13 cellular contexts compared by ENCODE assay signal in genomic region chr16:4386452-4386813, GRCh38. TPM values are rescaled to one million over a fixed set of nuclear protein-coding genes. Genes with fewer than 3 reads are reported as not detected.
DNase-seq lines count a peak whose midpoint lies in the region; ATAC-seq and TF ChIP-seq lines count a peak whose summit lies in the region.
"Had no signal": no experiment of that assay in that cellular context is flagged by ENCODE, and none has a peak within 500 bp of the region (broad histone marks: within the 10 kb centered on the region; RNA-seq: fewer than 3 reads in every experiment).

No MANE protein-coding gene starts in this region.

- H3K14ac ChIP-seq in IMR-90 (replicated peaks; ENCODE audit: low read depth, low read length) (no peak overlapping the region; the same call in 1 of the 2 replicates), neuronal stem cell (ENCODE audit: low read length) (no peak overlapping the region)

- H3K4me2 ChIP-seq in IMR-90 (ENCODE audit: low read depth, low read length) (no peak overlapping the region), neuronal stem cell (ENCODE audit: insufficient read depth, low read length, poor library complexity, severe bottlenecking) (no peak overlapping the region)

- POLR2A ChIA-PET in IMR-90 (lab: Charles Lee; ENCODE audit: unreplicated experiment), result interaction anchor here (1.4 kb wide), 1 partner anchor 9 kb away, joined by 4 read pairs; no protein-coding TSS in a partner anchor

- TF ChIP-seq POLR2A in IMR-90 (IDR thresholded peaks at IDR 0.05; ENCODE audit: low read depth, low read length), result no peak; the same call in 1 of the 2 replicates

- H4K5ac ChIP-seq in IMR-90 (ENCODE audit: low read depth, low read length), result no peak overlapping the region

- H3K4ac ChIP-seq in IMR-90 (ENCODE audit: low read depth, low read length) (peak overlapping the region; percentile 59), neuronal stem cell (ENCODE audit: low read length) (no peak overlapping the region)

- H3K4me1 ChIP-seq in IMR-90 (ENCODE audit: control insufficient read depth, insufficient read depth, low read length) (peaks cover 33% of the 10 kb centered on the region), neuronal stem cell (ENCODE audit: control insufficient read depth in 2 of 2, insufficient read depth in 1 of 2, low read depth in 1 of 2, low read length in 2 of 2) (peaks cover 31 to 32% of the 10 kb centered on the region in 2 donors)

- no peak overlapping the region for H3K56ac ChIP-seq in IMR-90 (ENCODE audit: extremely low read depth, insufficient read depth, low read length)

- H3K18ac ChIP-seq in IMR-90 (ENCODE audit: low read depth, low read length) (no peak overlapping the region), neuronal stem cell (ENCODE audit: low read length) (no peak overlapping the region)

- H2BK5ac ChIP-seq in IMR-90 (ENCODE audit: low read depth, low read length, poor library complexity, severe bottlenecking) (peak overlapping the region; percentile 15), neuronal stem cell (ENCODE audit: low read length) (peak overlapping the region; percentile 66)

- peak overlapping the region; percentile 5 for H2AFZ ChIP-seq in IMR-90 (replicated peaks; ENCODE audit: low read length, poor library complexity)
- H2AFZ ChIP-seq in neuronal stem cell (ENCODE audit: low read length), result no peak overlapping the region

- H3K9me1 ChIP-seq in IMR-90 (ENCODE audit: insufficient read depth, low read length), result peaks cover 21% of the 10 kb centered on the region

- H2BK120ac ChIP-seq in IMR-90 (ENCODE audit: low read depth, low read length) (peak overlapping the region; percentile 49; the same call in 1 of the 2 replicates), neuronal stem cell (ENCODE audit: low read depth, low read length) (peak overlapping the region; percentile 47)

- no peak overlapping the region; the same call in 1 of the 2 replicates for H2BK20ac ChIP-seq in IMR-90 (ENCODE audit: low read depth, low read length)

- peaks cover 58% of the 10 kb centered on the region for H4K20me1 ChIP-seq in IMR-90 (ENCODE audit: insufficient read depth, low read length)

- peak overlapping the region; percentile 66; the same call in 1 of the 2 replicates for H4K91ac ChIP-seq in IMR-90 (ENCODE audit: insufficient read depth, low read depth, low read length)
- no peak overlapping the region for H4K91ac ChIP-seq in neuronal stem cell (ENCODE audit: low read depth, low read length, poor library complexity)

- dilution Hi-C loops in IMR-90 (cut with HindIII; ENCODE audit: low sequenced_read_pairs, unreplicated experiment), result no loop called here

- peaks cover 29% of the 10 kb centered on the region for H3K36me3 ChIP-seq in IMR-90 (ENCODE audit: control insufficient read depth, insufficient read depth, low read length)
- peaks cover 5 to 16% of the 10 kb centered on the region in 2 donors for H3K36me3 ChIP-seq in neuronal stem cell (replicated peaks in 1 of 2; ENCODE audit: control insufficient read depth in 2 of 2, insufficient read depth in 2 of 2, low read length in 2 of 2)

- CTCF ChIA-PET in IMR-90 (lab: Yijun Ruan, JAX), result interaction anchor here (2.4 kb wide), 1 partner anchor 16 kb away, joined by 7 read pairs; no protein-coding TSS in a partner anchor

- H2BK12ac ChIP-seq in neuronal stem cell (ENCODE audit: low read length), result no peak overlapping the region

- no CpG with 5 or more reads among the region's 8 CpGs for WGBS in IMR-90 (ENCODE audit: extremely low coverage in 2 of 2, insufficient read length in 1 of 2), 2 experiments
- WGBS in neuronal stem cell (ENCODE audit: extremely low coverage in 2 of 2, insufficient read length in 2 of 2, insufficient replicate concordance in 1 of 2), 2 donors, result no CpG with 5 or more reads among the region's 8 CpGs

- ATAC-seq in IMR-90 (ENCODE audit: low read depth), result peak; percentile 33
- ATAC-seq in HG03135 (IDR thresholded peaks at IDR 0.05; ENCODE audit: unreplicated experiment), result no peak
- ATAC-seq in GM21737 (IDR thresholded peaks at IDR 0.05; ENCODE audit: unreplicated experiment), result no peak
- ATAC-seq: effector memory CD8-positive, alpha-beta T cell had no signal

- peak overlapping the region; percentile 86 for H2AK9ac ChIP-seq in IMR-90 (replicated peaks; ENCODE audit: low read depth, low read length, poor library complexity)

- H3K9me3 ChIP-seq in IMR-90 (ENCODE audit: control insufficient read depth, insufficient read depth, low read length) (no peaks in the 10 kb centered on the region), neuronal stem cell (replicated peaks in 1 of 2; ENCODE audit: control insufficient read depth in 2 of 2, insufficient read depth in 1 of 2, low read depth in 1 of 2, low read length in 2 of 2) (no peaks in the 10 kb centered on the region)
- H3K9me3 ChIP-seq: adrenal gland had no signal

- peak; percentile 50 for DNase-seq in A172 (ENCODE audit: low spot score)
- no peak for DNase-seq in IMR-90
- DNase-seq in fibroblast of gingiva (ENCODE audit: low read depth), result peak; percentile 59
- no peak for DNase-seq in neuronal stem cell (ENCODE audit: low spot score)
- DNase-seq in SHP77 (lab: John Stamatoyannopoulos, UW), result no peak
- DNase-seq in Ammon's horn (ENCODE audit: low spot score), result no peak
- DNase-seq: AML-193; effector memory CD8-positive, alpha-beta T cell; hypothalamus; RPMI8226 had no signal

- H3K27me3 ChIP-seq in IMR-90 (ENCODE audit: control insufficient read depth, insufficient read depth, low read length), result no peaks in the 10 kb centered on the region
- H3K27me3 ChIP-seq in neuronal stem cell (ENCODE audit: control insufficient read depth in 3 of 3, insufficient read depth in 3 of 3, low read depth in 1 of 3, low read length in 3 of 3), result no peaks in the 10 kb centered on the region
- H3K27me3 ChIP-seq: adrenal gland had no signal

- TF ChIP-seq CTCF in IMR-90 (conservative IDR thresholded peaks at IDR 0.05; ENCODE audit: low read depth, low read length), result no peak

- H3K79me1 ChIP-seq in IMR-90 (ENCODE audit: low read depth in 1 of 2, low read length in 2 of 2) (peaks cover 0 to 79% of the 10 kb centered on the region in 2 experiments; a peak in 2 of 4 replicates), neuronal stem cell (ENCODE audit: low read depth, low read length) (peaks cover 14% of the 10 kb centered on the region)

- BruUV-seq in IMR-90 (replicated peaks; lab: Mats Ljungman, UMichigan), result no TSS peak

- H2AK5ac ChIP-seq in IMR-90 (ENCODE audit: low read depth, low read length), result peak overlapping the region; percentile 90
- H2AK5ac ChIP-seq in neuronal stem cell (ENCODE audit: low read depth, low read length), result peak overlapping the region; percentile 41

- intact Hi-C loops in IMR-90 (cut with micrococcal nuclease), result no loop called here

- 0 out of 4 replicates have a peak overlapping the region, but pooled peaks of 1 of the 2 experiments have one; percentile 9 for H4K8ac ChIP-seq in IMR-90 (ENCODE audit: low read depth in 2 of 2, low read length in 2 of 2)
- H4K8ac ChIP-seq in neuronal stem cell (ENCODE audit: low read depth, low read length), result no peak overlapping the region

- H3K9ac ChIP-seq in IMR-90 (ENCODE audit: low read depth, low read length) (no peak overlapping the region), neuronal stem cell (ENCODE audit: low read depth, low read length, poor library complexity) (no peak overlapping the region)

- H3K23ac ChIP-seq in IMR-90 (ENCODE audit: low read depth, low read length) (no peak overlapping the region), neuronal stem cell (ENCODE audit: low read depth, low read length, poor library complexity) (peak overlapping the region; percentile 65)

- no peak overlapping the region for H2BK15ac ChIP-seq in IMR-90 (ENCODE audit: low read depth, low read length)
- peak overlapping the region; percentile 58 for H2BK15ac ChIP-seq in neuronal stem cell (ENCODE audit: low read length)

- H3K4me3 ChIP-seq in IMR-90 (ENCODE audit: insufficient read depth, low read depth, low read length) (no peak overlapping the region), neuronal stem cell (ENCODE audit: low read length in 2 of 2) (no peak overlapping the region)
- H3K4me3 ChIP-seq: adrenal gland had no signal

- H3K27ac ChIP-seq in IMR-90 (ENCODE audit: insufficient read depth, low read length) (peak overlapping the region; percentile 30; the same call in 1 of the 2 replicates), neuronal stem cell (replicated peaks; ENCODE audit: low read length) (no peak overlapping the region)

- in situ Hi-C loops in IMR-90 (cut with MboI; ENCODE audit: low sequenced_read_pairs), result no loop called here

- no peak for TF ChIP-seq RAD21 in IMR-90 (IDR thresholded peaks at IDR 0.05; ENCODE audit: low read length)

RNA-seq across cellular contexts. Expression of gene VASN, which starts 14.8 kb away (rescaled TPM):
- 87.4 and 100 TPM in 2 replicates for total RNA-seq in A172 (2014; rRNA removed; shearing (Covaris generic))
- total RNA-seq in IMR-90 (2012; rRNA removed), result 9.3 and 10.3 TPM in 2 replicates
- polyA plus RNA-seq in IMR-90 (2012; rRNA removed), result 83.8 and 87.2 TPM in 2 replicates
- polyA plus RNA-seq in IMR-90 (2012; cell fraction: cytosol; rRNA removed), result 83.6 and 183 TPM in 2 replicates
- 42.8 and 134 TPM in 2 replicates for polyA plus RNA-seq in IMR-90 (2012; cell fraction: nucleus; rRNA removed; ENCODE audit: low replicate concordance)
- 7.8 TPM for polyA plus RNA-seq in neuronal stem cell (2013, experiment 1 of 2)
- polyA plus RNA-seq in neuronal stem cell (2013, experiment 2 of 2), result 7.6 TPM

RNA-seq across cellular contexts. Expression of gene CORO7, which starts 30.0 kb away (rescaled TPM):
- 16.5 and 21.0 TPM in 2 replicates for total RNA-seq in A172 (2014; rRNA removed; shearing (Covaris generic))
- total RNA-seq in IMR-90 (2012; rRNA removed), result 6.3 and 7.8 TPM in 2 replicates
- polyA plus RNA-seq in IMR-90 (2012; rRNA removed), result 23.6 and 26.7 TPM in 2 replicates
- polyA plus RNA-seq in IMR-90 (2012; cell fraction: cytosol; rRNA removed), result 4.2 and 9.3 TPM in 2 replicates
- 135 and 301 TPM in 2 replicates for polyA plus RNA-seq in IMR-90 (2012; cell fraction: nucleus; rRNA removed; ENCODE audit: low replicate concordance)
- polyA plus RNA-seq in neuronal stem cell (2013, experiment 1 of 2), result 8.9 TPM
- 10.3 TPM for polyA plus RNA-seq in neuronal stem cell (2013, experiment 2 of 2)

RNA-seq across cellular contexts. Expression of gene PAM16, which starts 35.3 kb away (rescaled TPM):
- 46.8 and 116 TPM in 2 replicates for total RNA-seq in A172 (2014; rRNA removed; shearing (Covaris generic))
- 17.9 and 25.6 TPM in 2 replicates for total RNA-seq in IMR-90 (2012; rRNA removed)
- polyA plus RNA-seq in IMR-90 (2012; rRNA removed), result 48.4 and 69.5 TPM in 2 replicates
- 84.0 and 105 TPM in 2 replicates for polyA plus RNA-seq in IMR-90 (2012; cell fraction: cytosol; rRNA removed)
- polyA plus RNA-seq in IMR-90 (2012; cell fraction: nucleus; rRNA removed; ENCODE audit: low replicate concordance), result 70.0 and 101 TPM in 2 replicates
- polyA plus RNA-seq in neuronal stem cell (2013, experiment 1 of 2), result 76.9 TPM
- 74.7 TPM for polyA plus RNA-seq in neuronal stem cell (2013, experiment 2 of 2)

RNA-seq across cellular contexts. Expression of gene DNAJA3, which starts 39.2 kb away (rescaled TPM):
- total RNA-seq in A172 (2014; rRNA removed; shearing (Covaris generic)), result 86.7 and 91.9 TPM in 2 replicates
- 36.9 and 38.0 TPM in 2 replicates for total RNA-seq in IMR-90 (2012; rRNA removed)
- 40.2 TPM in 2 replicates for polyA plus RNA-seq in IMR-90 (2012; rRNA removed)
- polyA plus RNA-seq in IMR-90 (2012; cell fraction: cytosol; rRNA removed), result 28.2 and 36.0 TPM in 2 replicates
- 75.3 and 86.2 TPM in 2 replicates for polyA plus RNA-seq in IMR-90 (2012; cell fraction: nucleus; rRNA removed; ENCODE audit: low replicate concordance)
- 34.6 TPM for polyA plus RNA-seq in neuronal stem cell (2013, experiment 1 of 2)
- polyA plus RNA-seq in neuronal stem cell (2013, experiment 2 of 2), result 34.4 TPM

Comparison
In these comparisons a context has a peak if more than half of its experiments do, and no peak if none do; other contexts are left out.
1. DNase-seq: peak in A172 (single experiment) and fibroblast of gingiva (single experiment); none in IMR-90 (single experiment), neuronal stem cell (single experiment), SHP77 (0 of 2) and Ammon's horn (single experiment).